Comparison of ENCODE assay signal across 17 cellular contexts in the genomic region with DNA sequence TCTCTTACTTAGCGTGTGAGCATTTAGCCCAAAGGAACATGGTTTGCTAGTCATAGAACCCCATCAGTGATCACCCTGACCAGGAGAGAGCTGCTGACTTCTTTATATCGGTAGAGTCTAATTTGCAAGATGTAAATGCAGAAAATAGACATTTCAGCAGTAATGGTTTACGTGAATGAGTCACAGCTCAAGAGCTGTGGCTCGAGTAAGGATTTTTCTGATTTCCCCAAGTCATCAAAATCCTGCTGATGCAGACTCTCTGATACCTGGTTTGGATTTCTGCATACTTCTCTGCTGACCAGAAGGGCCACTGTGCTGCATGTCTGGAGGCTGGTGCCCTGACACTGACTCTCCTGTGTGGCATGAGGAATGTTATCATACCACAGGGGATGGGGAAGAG. TPM values are rescaled to one million over a fixed set of nuclear protein-coding genes. Genes with fewer than 3 reads are reported as not detected.
DNase-seq lines count a peak whose midpoint lies in the region; ATAC-seq, FAIRE-seq and TF ChIP-seq lines count a peak whose summit lies in the region.
"Had no signal": no experiment of that assay in that cellular context is flagged by ENCODE, and none has a peak within 500 bp of the region (broad histone marks: within the 10 kb centered on the region; RNA-seq: fewer than 3 reads in every experiment).

No MANE protein-coding gene starts in this region.

- BruUV-seq in HepG2 (replicated peaks; lab: Mats Ljungman, UMichigan): no TSS peak

- in situ Hi-C loops in HepG2 (cut with HindIII; ENCODE audit: extremely low pct_ligation_motif_present, low pct_unique_long_range_greater_than_20kb): loop anchor here (5.0 kb wide), 1 partner anchor 80 kb away; no protein-coding TSS in a partner anchor

- peaks cover 44% of the 10 kb centered on the region for H3K36me3 Mint-ChIP-seq in effector memory CD8-positive, alpha-beta T cell (ENCODE audit: insufficient read depth)

- CTCF ChIA-PET in HepG2 (lab: Yijun Ruan, JAX; ENCODE audit: low intra/inter-chr PET ratio, low total read pairs): interaction anchor here (2.1 to 2.2 kb wide), 2 partner anchors 81 to 392 kb away, joined by 10 to 33 read pairs; no protein-coding TSS in a partner anchor

- peak overlapping the region; percentile 36 to 62 for H3K27ac Mint-ChIP-seq in effector memory CD8-positive, alpha-beta T cell
- H3K27ac Mint-ChIP-seq: natural killer cell had no signal

- H3K4me3 ChIP-seq in HepG2 (replicated peaks in 1 of 3; ENCODE audit: insufficient read depth in 1 of 3, low read depth in 2 of 3, low read length in 3 of 3) (no peak overlapping the region), right lobe of liver (no peak overlapping the region)
- H3K4me3 ChIP-seq: body of pancreas, tibial artery had no signal

- POLR2A ChIA-PET in HepG2 (lab: Yijun Ruan, JAX): no interaction called here

- no peaks in the 10 kb centered on the region for H3K9me3 Mint-ChIP-seq in effector memory CD8-positive, alpha-beta T cell
- H3K9me3 Mint-ChIP-seq: CD8-positive, alpha-beta memory T cell; natural killer cell had no signal

- no peak for TF ChIP-seq EP300 in HepG2 (IDR thresholded peaks at IDR 0.05; ENCODE audit: low read depth in 2 of 2, low read length in 2 of 2)
- TF ChIP-seq EP300 in HepG2 (CRISPR knock-in tag; IDR thresholded peaks at IDR 0.05; ENCODE audit: borderline replicate concordance): no peak

- H4K20me1 ChIP-seq in HepG2 (ENCODE audit: insufficient read depth, low read length): no peaks in the 10 kb centered on the region

- H3K27me3 ChIP-seq in HepG2 (ENCODE audit: control insufficient read depth in 1 of 2, insufficient read depth in 2 of 2, low read length in 2 of 2) (no peaks in the 10 kb centered on the region), right lobe of liver (no peaks in the 10 kb centered on the region)
- H3K27me3 ChIP-seq: body of pancreas, foreskin keratinocyte, tibial artery had no signal

- H3K9me3 ChIP-seq in HepG2 (ENCODE audit: low read length): no peaks in the 10 kb centered on the region
- H3K9me3 ChIP-seq in right lobe of liver: no peaks in the 10 kb centered on the region
- H3K9me3 ChIP-seq: body of pancreas, tibial artery had no signal

- TF ChIP-seq CTCF in HepG2 (CRISPR knock-in tag; IDR thresholded peaks at IDR 0.05) (no peak), right lobe of liver (IDR thresholded peaks at IDR 0.05) (no peak)

- no peak overlapping the region for H3K9ac ChIP-seq in HepG2 (ENCODE audit: insufficient read depth, low read depth, low read length)

- no peak for FAIRE-seq in HepG2 (lab: Jason Lieb, UNC)
- FAIRE-seq in GM12891 (lab: Jason Lieb, UNC): no peak

- peaks cover 3 to 19% of the 10 kb centered on the region in 2 experiments; a peak in 4 of 5 replicates for H3K36me3 ChIP-seq in HepG2 (replicated peaks in 1 of 2; ENCODE audit: control insufficient read depth in 1 of 2, insufficient read depth in 2 of 2, low read length in 2 of 2)
- H3K36me3 ChIP-seq in right lobe of liver: peaks cover 0 to 20% (median 12%) of the 10 kb centered on the region in 4 donors

- intact Hi-C loops in HepG2 (cut with micrococcal nuclease; ENCODE audit: unreplicated experiment): no loop called here
- intact Hi-C loops in right lobe of liver (cut with DNase I): no loop called here

- no peak overlapping the region for H3K4me3 Mint-ChIP-seq in effector memory CD8-positive, alpha-beta T cell
- H3K4me3 Mint-ChIP-seq: CD8-positive, alpha-beta memory T cell; natural killer cell had no signal

- H3K27ac ChIP-seq in HepG2 (ENCODE audit: extremely low read length, insufficient read depth, low read length) (no peak overlapping the region), right lobe of liver (no peak overlapping the region)
- H3K27ac ChIP-seq: foreskin keratinocyte had no signal

- H3K27me3 Mint-ChIP-seq in effector memory CD8-positive, alpha-beta T cell: no peaks in the 10 kb centered on the region
- H3K27me3 Mint-ChIP-seq: CD8-positive, alpha-beta memory T cell had no signal

- TF ChIP-seq POLR2A in HepG2 (IDR thresholded peaks at IDR 0.05; ENCODE audit: insufficient read depth in 1 of 2, low read depth in 2 of 2, low read length in 2 of 2): no peak
- no peak for TF ChIP-seq POLR2A in right lobe of liver (IDR thresholded peaks at IDR 0.05)
- TF ChIP-seq POLR2A in GM12891 (IDR thresholded peaks at IDR 0.05; ENCODE audit: low read depth, low read length): no peak

- no peak overlapping the region for H3K4me2 ChIP-seq in HepG2 (ENCODE audit: low read depth, low read length)

- H3K4me1 ChIP-seq in HepG2 (ENCODE audit: insufficient read depth, low read length) (no peaks in the 10 kb centered on the region), right lobe of liver (peaks cover 0 to 11% (median 0%) of the 10 kb centered on the region in 4 donors)
- H3K4me1 ChIP-seq: foreskin keratinocyte had no signal

- DNase-seq in HepG2 (ENCODE audit: low spot score): no peak
- no peak for DNase-seq in right lobe of liver
- DNase-seq in effector memory CD8-positive, alpha-beta T cell: no peak
- DNase-seq in non-pigmented ciliary epithelial cell (ENCODE audit: low read depth): peak; percentile 20
- no peak for DNase-seq in GM12891 (ENCODE audit: insufficient read length, low spot score)
- DNase-seq in stimulated activated CD4-positive, alpha-beta T cell treated with anti-CD3 and anti-CD28 coated beads, Interleukin-1b, Interleukin-23, amount 100 ng/mL, for 48 hours: no peak
- no peak for DNase-seq in activated CD4-positive, CD25-positive, alpha-beta regulatory T cell treated with anti-CD3 and anti-CD28 coated beads, Interleukin-2, amount 50 U/mL, for 72 hours
- DNase-seq: activated gamma-delta T cell; CD8-positive, alpha-beta memory T cell; natural killer cell; NCI-H69; stimulated activated CD4-positive, alpha-beta T cell treated with anti-CD3 and anti-CD28 coated beads, Interleukin-2, amount 100 ng/mL, for 48 hours; tibial artery had no signal

- peaks cover 11% of the 10 kb centered on the region in 2 donors for H3K4me1 Mint-ChIP-seq in effector memory CD8-positive, alpha-beta T cell (ENCODE audit: low read depth in 2 of 2)

- H3K79me2 ChIP-seq in HepG2 (ENCODE audit: insufficient read depth, low read length): no peaks in the 10 kb centered on the region

- 93% methylated on average over 4 of the region's 4 CpGs for whole genome bisulfite sequencing in HepG2 (ENCODE audit: low lambda C conversion rate)
- WGBS in right lobe of liver (ENCODE audit: insufficient coverage, low coverage, low lambda C conversion rate, missing lambda C conversion rate): 79% methylated on average over 4 of the region's 4 CpGs

- no peak for TF ChIP-seq RAD21 in HepG2 (CRISPR knock-in tag; IDR thresholded peaks at IDR 0.05)

- H2AFZ ChIP-seq in HepG2 (ENCODE audit: low read length): no peak overlapping the region

- no peak for ATAC-seq in HepG2
- no peak for ATAC-seq in right lobe of liver
- ATAC-seq in effector memory CD8-positive, alpha-beta T cell (replicated peaks): no peak
- no peak for ATAC-seq in GM18517 (IDR thresholded peaks at IDR 0.05; ENCODE audit: unreplicated experiment)

RNA-seq across cellular contexts. Expression of gene NUB1, which starts 25.7 kb away (rescaled TPM):
- total RNA-seq in HepG2 (2016; rRNA removed; fragmentation: Illumina TruSeq; extraction: Trizol) (37.0 and 47.3 TPM in 2 replicates), right lobe of liver (10 to 100 TPM; 21.1 to 31.3 (median 26.2) TPM)
- total RNA-seq in HepG2 (2016; cell fraction: cytosol; rRNA removed; fragmentation: Illumina TruSeq; extraction: Trizol; ENCODE audit: low read depth): 4.7 and 6.0 TPM in 2 replicates
- total RNA-seq in HepG2 (2016; cell fraction: insoluble cytoplasmic fraction; rRNA removed; fragmentation: Illumina TruSeq; extraction: Trizol): 35.2 and 42.6 TPM in 2 replicates
- total RNA-seq in HepG2 (2016; cell fraction: membrane; rRNA removed; fragmentation: Illumina TruSeq; extraction: Trizol): 10.8 and 12.6 TPM in 2 replicates
- 18.9 and 20.1 TPM in 2 replicates for total RNA-seq in HepG2 (2016; cell fraction: nucleus; rRNA removed; fragmentation: Illumina TruSeq; extraction: Trizol)
- 26.0 and 27.1 TPM in 2 replicates for polyA plus RNA-seq in HepG2 (2011; rRNA removed)
- 19.1 and 22.8 TPM in 2 replicates for polyA plus RNA-seq in HepG2 (2011; cell fraction: cytosol; rRNA removed)
- 33.3 and 38.5 TPM in 2 replicates for polyA plus RNA-seq in HepG2 (2011; cell fraction: nucleus; rRNA removed)
- polyA plus RNA-seq in HepG2 (2012): 42.2 and 43.6 TPM in 2 replicates
- 2.7 and 3.1 TPM in 2 replicates for polyA plus RNA-seq in HepG2 (2016; cell fraction: cytosol; fragmentation: Illumina TruSeq; extraction: Trizol; ENCODE audit: low read depth)
- polyA plus RNA-seq in HepG2 (2016; cell fraction: insoluble cytoplasmic fraction; fragmentation: Illumina TruSeq; extraction: Trizol; ENCODE audit: low read depth): 47.8 and 54.9 TPM in 2 replicates
- 6.4 and 6.9 TPM in 2 replicates for polyA plus RNA-seq in HepG2 (2016; cell fraction: membrane; fragmentation: Illumina TruSeq; extraction: Trizol; ENCODE audit: low read depth)
- 27.0 and 28.5 TPM in 2 replicates for polyA plus RNA-seq in HepG2 (2016; cell fraction: nucleus; fragmentation: Illumina TruSeq; extraction: Trizol; ENCODE audit: insufficient read depth, low read depth)
- polyA minus RNA-seq in HepG2 (2011; rRNA and poly(A)+ RNA removed; ENCODE audit: low replicate concordance): 32.1 and 35.9 TPM in 2 replicates
- polyA minus RNA-seq in HepG2 (2011; cell fraction: cytosol; rRNA and poly(A)+ RNA removed): 22.8 and 23.4 TPM in 2 replicates
- polyA minus RNA-seq in HepG2 (2011; cell fraction: nucleus; rRNA and poly(A)+ RNA removed): 31.8 and 46.1 TPM in 2 replicates
- 40.5 TPM for polyA plus RNA-seq in GM12891 (2012; ENCODE audit: low read depth, missing spikeins)

RNA-seq across cellular contexts. Expression of gene WDR86, which starts 42.5 kb away (rescaled TPM):
- 0.11 TPM in 1 of 2 replicates, not detected in the other for total RNA-seq in HepG2 (2016; rRNA removed; fragmentation: Illumina TruSeq; extraction: Trizol)
- not detected in 2 replicates for total RNA-seq in HepG2 (2016; cell fraction: cytosol; rRNA removed; fragmentation: Illumina TruSeq; extraction: Trizol; ENCODE audit: low read depth)
- total RNA-seq in HepG2 (2016; cell fraction: insoluble cytoplasmic fraction; rRNA removed; fragmentation: Illumina TruSeq; extraction: Trizol): not detected in 2 replicates
- 0.24 TPM in 1 of 2 replicates, not detected in the other for total RNA-seq in HepG2 (2016; cell fraction: membrane; rRNA removed; fragmentation: Illumina TruSeq; extraction: Trizol)
- total RNA-seq in HepG2 (2016; cell fraction: nucleus; rRNA removed; fragmentation: Illumina TruSeq; extraction: Trizol): 0.50 TPM in 1 of 2 replicates, not detected in the other
- polyA plus RNA-seq in HepG2 (2011; rRNA removed): 2.9 and 4.3 TPM in 2 replicates
- polyA plus RNA-seq in HepG2 (2011; cell fraction: cytosol; rRNA removed): 1.2 and 2.5 TPM in 2 replicates
- 22.1 and 28.5 TPM in 2 replicates for polyA plus RNA-seq in HepG2 (2011; cell fraction: nucleus; rRNA removed)
- 1.7 and 1.9 TPM in 2 replicates for polyA plus RNA-seq in HepG2 (2012)
- polyA plus RNA-seq in HepG2 (2016; cell fraction: cytosol; fragmentation: Illumina TruSeq; extraction: Trizol; ENCODE audit: low read depth): 0.14 TPM in 1 of 2 replicates, not detected in the other
- polyA plus RNA-seq in HepG2 (2016; cell fraction: insoluble cytoplasmic fraction; fragmentation: Illumina TruSeq; extraction: Trizol; ENCODE audit: low read depth): not detected in 2 replicates
- polyA plus RNA-seq in HepG2 (2016; cell fraction: membrane; fragmentation: Illumina TruSeq; extraction: Trizol; ENCODE audit: low read depth): 0.15 and 0.16 TPM in 2 replicates
- 0.61 TPM in 1 of 2 replicates, not detected in the other for polyA plus RNA-seq in HepG2 (2016; cell fraction: nucleus; fragmentation: Illumina TruSeq; extraction: Trizol; ENCODE audit: insufficient read depth, low read depth)
- 3.2 TPM in 1 of 2 replicates, not detected in the other for polyA minus RNA-seq in HepG2 (2011; rRNA and poly(A)+ RNA removed; ENCODE audit: low replicate concordance)
- 0.59 and 1.6 TPM in 2 replicates for polyA minus RNA-seq in HepG2 (2011; cell fraction: cytosol; rRNA and poly(A)+ RNA removed)
- polyA minus RNA-seq in HepG2 (2011; cell fraction: nucleus; rRNA and poly(A)+ RNA removed): 5.0 TPM in 2 replicates
- total RNA-seq in right lobe of liver: under 1 TPM in 5 of 6 experiments, not detected in 1; 0.31 to 0.74 (median 0.44) TPM
- polyA plus RNA-seq in GM12891 (2012; ENCODE audit: low read depth, missing spikeins): 0.23 TPM
- total RNA-seq: foreskin keratinocyte, RPMI7951 had no signal
- polyA plus RNA-seq: foreskin keratinocyte had no signal
